ENCODE assay signal across 28 cellular contexts in the genomic region with DNA sequence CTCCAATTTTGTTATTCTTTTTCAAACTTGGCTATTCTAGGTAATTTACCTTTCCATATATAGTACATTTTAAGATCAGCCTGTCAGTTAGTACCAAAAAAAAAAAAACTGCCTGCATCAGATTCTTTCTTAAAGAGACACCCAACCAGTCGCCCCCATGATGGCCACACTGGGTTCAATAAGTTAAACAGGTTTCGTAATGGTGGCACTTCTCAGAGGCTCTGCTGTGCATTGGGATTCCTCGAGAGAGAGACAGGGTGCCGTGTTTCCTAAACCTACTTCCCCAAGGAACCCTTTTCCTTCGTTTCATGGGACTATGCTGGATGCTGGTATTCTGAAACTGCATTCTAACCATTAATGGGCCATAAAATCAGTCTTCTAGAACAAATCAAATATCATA. TPM values are rescaled to one million over a fixed set of nuclear protein-coding genes. Genes with fewer than 3 reads are reported as not detected.
"Had no signal": no experiment of that assay in that cellular context is flagged by ENCODE, and none has a peak within 500 bp of the region (broad histone marks: within the 10 kb centered on the region; RNA-seq: fewer than 3 reads in every experiment).

No MANE protein-coding gene starts in this region.

- H3K36me3 ChIP-seq: esophagus muscularis mucosa, gastroesophageal sphincter, heart left ventricle, left lung, neural progenitor cell, prostate gland, right lobe of liver, stomach, thyroid gland had no signal

- H3K9me3 ChIP-seq: colonic mucosa, esophagus muscularis mucosa, gastroesophageal sphincter, heart left ventricle, left lung, prostate gland, right lobe of liver, stomach, thyroid gland had no signal

- ATAC-seq: foreskin keratinocyte; gastroesophageal sphincter; heart left ventricle; left cardiac atrium; left lung; naive thymus-derived CD4-positive, alpha-beta T cell; right lobe of liver; stimulated activated effector memory CD8-positive, alpha-beta T cell treated with anti-CD3 and anti-CD28 coated beads, Interleukin-12 subunit alpha, Interleukin-12 subunit beta, amount 100 ng/mL, for 72 hours had no signal

- H3K4me3 ChIP-seq: colonic mucosa, esophagus muscularis mucosa, gastroesophageal sphincter, heart left ventricle, hepatocyte, left lung, neural progenitor cell, prostate gland, right lobe of liver, stomach, thyroid gland had no signal

- H3K4me1 ChIP-seq: colonic mucosa, neural progenitor cell, prostate gland, right lobe of liver, stomach, thyroid gland had no signal

- H3K9me3 Mint-ChIP-seq: dendritic cell treated with granulocyte-macrophage colony-stimulating factor and Interleukin-4, amounts not matched to agents 40 ng/mL and 50 ng/mL, for 4 days; naive thymus-derived CD4-positive, alpha-beta T cell; nephron; neural progenitor cell; stimulated activated effector memory CD8-positive, alpha-beta T cell treated with anti-CD3 and anti-CD28 coated beads, Interleukin-12 subunit alpha, Interleukin-12 subunit beta, amount 100 ng/mL, for 72 hours had no signal

- H3K27me3 ChIP-seq: colonic mucosa, esophagus muscularis mucosa, gastroesophageal sphincter, heart left ventricle, hepatocyte, left lung, neural progenitor cell, right lobe of liver, thyroid gland had no signal

- DNase-seq: colonic mucosa; effector CD8-positive, alpha-beta T cell; foreskin keratinocyte; heart left ventricle; left cardiac atrium; left lung; mesenchymal stem cell; midbrain; small intestine; stimulated activated CD4-positive, alpha-beta T cell treated with anti-CD3 and anti-CD28 coated beads, Interleukin-12 subunit alpha, Interleukin-12 subunit beta, amount 100 ng/mL, for 4 hours; stimulated activated CD4-positive, alpha-beta T cell treated with anti-CD3 and anti-CD28 coated beads, Interleukin-1b, Interleukin-23, amount 100 ng/mL, for 48 hours; stimulated activated CD4-positive, alpha-beta T cell treated with anti-CD3 and anti-CD28 coated beads, Interleukin-4, amount 100 ng/mL, for 1 hour; stimulated activated naive CD4-positive, alpha-beta T cell treated with Interleukin-2 at 50 U/mL for 16 hours; thyroid gland had no signal

- H3K27ac ChIP-seq: colonic mucosa, esophagus muscularis mucosa, foreskin keratinocyte, gastroesophageal sphincter, heart left ventricle, hepatocyte, left lung, neural progenitor cell, prostate gland, right lobe of liver, stomach, thyroid gland had no signal

- H3K27ac Mint-ChIP-seq: dendritic cell treated with granulocyte-macrophage colony-stimulating factor and Interleukin-4, amounts not matched to agents 40 ng/mL and 50 ng/mL, for 4 days; nephron; stimulated activated effector memory CD8-positive, alpha-beta T cell treated with anti-CD3 and anti-CD28 coated beads, Interleukin-12 subunit alpha, Interleukin-12 subunit beta, amount 100 ng/mL, for 72 hours had no signal

- H3K4me3 Mint-ChIP-seq: dendritic cell treated with granulocyte-macrophage colony-stimulating factor and Interleukin-4, amounts not matched to agents 40 ng/mL and 50 ng/mL, for 4 days; naive thymus-derived CD4-positive, alpha-beta T cell; nephron; stimulated activated effector memory CD8-positive, alpha-beta T cell treated with anti-CD3 and anti-CD28 coated beads, Interleukin-12 subunit alpha, Interleukin-12 subunit beta, amount 100 ng/mL, for 72 hours had no signal

- H3K36me3 Mint-ChIP-seq: naive thymus-derived CD4-positive, alpha-beta T cell; neural progenitor cell; stimulated activated effector memory CD8-positive, alpha-beta T cell treated with anti-CD3 and anti-CD28 coated beads, Interleukin-12 subunit alpha, Interleukin-12 subunit beta, amount 100 ng/mL, for 72 hours had no signal

RNA-seq across cellular contexts. Expression of a gene that starts 37.4 kb away (rescaled TPM):
- total RNA-seq: endothelial cell of umbilical vein, epithelial cell of proximal tubule, foreskin keratinocyte had no signal
- polyA plus RNA-seq: fibroblast of lung; naive thymus-derived CD4-positive, alpha-beta T cell had no signal
